In the genomic region with DNA sequence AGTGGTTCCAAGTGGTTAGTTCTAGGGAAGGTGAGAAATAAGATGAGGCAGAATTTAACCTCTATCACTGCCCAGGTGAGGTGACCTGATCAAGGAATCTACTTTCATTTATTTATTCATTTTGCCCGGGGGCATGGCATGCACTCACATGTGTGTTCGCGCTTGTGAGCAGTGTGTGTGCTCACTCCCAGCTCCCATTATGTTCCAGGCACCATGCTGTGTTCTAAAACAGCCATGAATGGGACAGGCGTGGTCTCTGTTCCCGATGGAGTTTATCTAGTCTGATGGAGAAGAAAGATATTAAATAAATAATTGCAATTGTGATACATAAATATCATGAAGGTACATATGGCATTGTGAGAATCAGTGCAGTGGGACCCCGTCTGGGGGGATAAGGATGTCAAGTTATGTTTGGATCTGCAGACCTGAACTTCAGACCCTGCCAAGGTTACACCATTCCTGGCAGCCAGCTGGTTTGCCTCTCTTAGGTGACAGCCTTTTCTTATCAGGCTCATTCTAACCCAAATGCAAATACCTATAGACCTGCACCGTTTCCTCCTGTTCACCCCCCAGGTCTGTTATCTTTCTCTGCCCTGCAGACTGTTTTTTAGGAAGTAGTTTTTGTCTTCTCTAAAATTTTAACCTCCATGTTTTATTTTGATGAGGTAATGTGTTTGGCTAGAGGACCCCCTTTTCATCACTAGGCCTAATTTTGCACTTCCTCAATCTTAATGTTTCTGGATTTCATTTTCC, we compare ENCODE assay signal across 15 cellular contexts. TPM values are rescaled to one million over a fixed set of nuclear protein-coding genes. Genes with fewer than 3 reads are reported as not detected.
DNase-seq lines count a peak whose midpoint lies in the region; ATAC-seq and TF ChIP-seq lines count a peak whose summit lies in the region.
"Had no signal": no experiment of that assay in that cellular context is flagged by ENCODE, and none has a peak within 500 bp of the region (broad histone marks: within the 10 kb centered on the region; RNA-seq: fewer than 3 reads in every experiment).

No MANE protein-coding gene starts in this region.

- no peak overlapping the region for H3K27ac ChIP-seq in endodermal cell (ENCODE audit: low read depth, low read length)
- H3K27ac ChIP-seq: right atrium auricular region had no signal

- H3K27ac Mint-ChIP-seq in endodermal cell (peak overlapping the region; percentile 27), HFFc6 (no peak overlapping the region), endothelial cell (ENCODE audit: unreplicated experiment) (no peak overlapping the region)
- peak overlapping the region; percentile 69 for H3K27ac Mint-ChIP-seq in stimulated activated memory B cell treated with anti-CD40 and anti-IgM and Interleukin-4, amounts not matched to agents 10 μg/mL and 1 μg/mL and 100 μg/mL, for 72 hours

- peak overlapping the region; percentile 12 for H3K4me3 Mint-ChIP-seq in endodermal cell
- H3K4me3 Mint-ChIP-seq in stimulated activated memory B cell treated with anti-CD40 and anti-IgM and Interleukin-4, amounts not matched to agents 10 μg/mL and 1 μg/mL and 100 μg/mL, for 72 hours = no peak overlapping the region
- H3K4me3 Mint-ChIP-seq in HFFc6 = no peak overlapping the region
- H3K4me3 Mint-ChIP-seq in endothelial cell (ENCODE audit: unreplicated experiment) = no peak overlapping the region

- H3K27me3 ChIP-seq in endodermal cell (ENCODE audit: control insufficient read depth, insufficient read depth, low read length, poor library complexity, severe bottlenecking) = no peaks in the 10 kb centered on the region
- H3K27me3 ChIP-seq: right atrium auricular region, thyroid gland had no signal

- peaks cover 3% of the 10 kb centered on the region for H3K4me1 ChIP-seq in endodermal cell (ENCODE audit: control insufficient read depth, insufficient read depth, low read length)

- TF ChIP-seq CTCF in endodermal cell (conservative IDR thresholded peaks at IDR 0.05) (no peak), HFFc6 (IDR thresholded peaks at IDR 0.05) (no peak), endothelial cell (IDR thresholded peaks at IDR 0.05; ENCODE audit: unreplicated experiment) (no peak)

- H3K36me3 Mint-ChIP-seq in endodermal cell (ENCODE audit: low read depth) (peaks cover 37% of the 10 kb centered on the region), HFFc6 (ENCODE audit: low read depth) (peaks cover 21% of the 10 kb centered on the region), endothelial cell (ENCODE audit: low read depth, unreplicated experiment) (no peaks in the 10 kb centered on the region)
- peaks cover 41% of the 10 kb centered on the region for H3K36me3 Mint-ChIP-seq in stimulated activated memory B cell treated with anti-CD40 and anti-IgM and Interleukin-4, amounts not matched to agents 10 μg/mL and 1 μg/mL and 100 μg/mL, for 72 hours

- H3K9me3 Mint-ChIP-seq in endodermal cell = no peaks in the 10 kb centered on the region
- H3K9me3 Mint-ChIP-seq in stimulated activated memory B cell treated with anti-CD40 and anti-IgM and Interleukin-4, amounts not matched to agents 10 μg/mL and 1 μg/mL and 100 μg/mL, for 72 hours = no peaks in the 10 kb centered on the region
- no peaks in the 10 kb centered on the region for H3K9me3 Mint-ChIP-seq in HFFc6
- H3K9me3 Mint-ChIP-seq in endothelial cell (ENCODE audit: unreplicated experiment) = no peaks in the 10 kb centered on the region

- no peak for DNase-seq in Right ventricle myocardium inferior (ENCODE audit: missing footprints)
- DNase-seq in cardiac septum (ENCODE audit: low spot score) = no peak
- DNase-seq in NCI-H146 (lab: John Stamatoyannopoulos, UW) = peak; percentile 91
- peak; percentile 57 for DNase-seq in endodermal cell
- DNase-seq in activated CD4-positive, CD25-positive, alpha-beta regulatory T cell treated with anti-CD3 and anti-CD28 coated beads, Interleukin-2, amount 50 U/mL, for 72 hours = no peak
- DNase-seq in HFFc6 = no peak
- no peak for DNase-seq in endothelial cell (ENCODE audit: low spot score)
- DNase-seq: activated CD8-positive, alpha-beta memory T cell treated with anti-CD3 and anti-CD28 coated beads for 24 hours; amniotic stem cell; C1 segment of cervical spinal cord; H7; thyroid gland had no signal

- H3K4me3 ChIP-seq in endodermal cell (ENCODE audit: low read length) = peak overlapping the region; percentile 61
- H3K4me3 ChIP-seq: right atrium auricular region, thyroid gland had no signal

- intact Hi-C loops in Right ventricle myocardium inferior (cut with DNase I) (no loop called here), cardiac septum (cut with DNase I) (no loop called here)

- peaks cover 59% of the 10 kb centered on the region for H3K36me3 ChIP-seq in endodermal cell (ENCODE audit: control insufficient read depth, insufficient read depth, low read length)
- H3K36me3 ChIP-seq: thyroid gland had no signal

- ATAC-seq in Right ventricle myocardium inferior = peak; percentile 23
- ATAC-seq in stimulated activated memory B cell treated with anti-CD40 and anti-IgM and Interleukin-4, amounts not matched to agents 10 μg/mL and 1 μg/mL and 100 μg/mL, for 72 hours = no peak
- ATAC-seq: SK-N-SH treated with all-trans-retinoic acid at 6 μM for 48 hours had no signal

- H3K9me3 ChIP-seq in endodermal cell (ENCODE audit: control insufficient read depth, low read length) = no peaks in the 10 kb centered on the region
- H3K9me3 ChIP-seq: right atrium auricular region, thyroid gland had no signal

- whole genome bisulfite sequencing in endodermal cell (ENCODE audit: insufficient coverage in 1 of 2, insufficient read length in 1 of 2), 2 experiments = 63 to 90% methylated on average over 5 to 7 of the region's 7 CpGs

- H3K4me1 Mint-ChIP-seq in endodermal cell = peaks cover 14% of the 10 kb centered on the region
- peaks cover 72% of the 10 kb centered on the region for H3K4me1 Mint-ChIP-seq in stimulated activated memory B cell treated with anti-CD40 and anti-IgM and Interleukin-4, amounts not matched to agents 10 μg/mL and 1 μg/mL and 100 μg/mL, for 72 hours
- peaks cover 43% of the 10 kb centered on the region for H3K4me1 Mint-ChIP-seq in HFFc6 (ENCODE audit: low read depth)
- peaks cover 11% of the 10 kb centered on the region for H3K4me1 Mint-ChIP-seq in endothelial cell (ENCODE audit: unreplicated experiment)

- no peak overlapping the region for H3K9ac ChIP-seq in endodermal cell (ENCODE audit: extremely low read depth, low read length, poor library complexity, severe bottlenecking)

- H3K27me3 Mint-ChIP-seq in endodermal cell (ENCODE audit: insufficient read depth) = no peaks in the 10 kb centered on the region
- no peaks in the 10 kb centered on the region for H3K27me3 Mint-ChIP-seq in stimulated activated memory B cell treated with anti-CD40 and anti-IgM and Interleukin-4, amounts not matched to agents 10 μg/mL and 1 μg/mL and 100 μg/mL, for 72 hours
- no peaks in the 10 kb centered on the region for H3K27me3 Mint-ChIP-seq in HFFc6 (ENCODE audit: insufficient read depth)
- peaks cover 3% of the 10 kb centered on the region for H3K27me3 Mint-ChIP-seq in endothelial cell (ENCODE audit: unreplicated experiment)

RNA-seq across cellular contexts. Expression of a gene that starts 11.7 kb away (rescaled TPM):
- total RNA-seq in Right ventricle myocardium inferior = 65.5 TPM
- total RNA-seq in cardiac septum = 53.2 TPM
- total RNA-seq in endodermal cell = 100 to 1,000 TPM; 123 to 131 TPM
- polyA plus RNA-seq in endodermal cell (2013, experiment 1 of 2) = 125 TPM
- 110 TPM for polyA plus RNA-seq in endodermal cell (2013, experiment 2 of 2)
- 100 to 1,000 TPM; 135 to 151 (median 140) TPM for total RNA-seq in HFFc6 (2021; fragmentation: NEBNext Ultra II Directional; extraction: Animal tissue kit (Norgen Biotek cat#: 25700))
- 120 TPM for total RNA-seq in endothelial cell (ENCODE audit: unreplicated experiment)

RNA-seq across cellular contexts. Expression of a gene that starts 50.3 kb away (rescaled TPM):
- total RNA-seq in Right ventricle myocardium inferior (24.8 TPM), cardiac septum (27.9 TPM), endodermal cell (10 to 100 TPM; 33.6 to 38.2 TPM), endothelial cell (ENCODE audit: unreplicated experiment) (39.4 TPM)
- 39.0 TPM for polyA plus RNA-seq in endodermal cell (2013, experiment 1 of 2)
- 37.6 TPM for polyA plus RNA-seq in endodermal cell (2013, experiment 2 of 2)
- 10 to 100 TPM; 28.3 to 38.0 (median 30.1) TPM for total RNA-seq in HFFc6 (2021; fragmentation: NEBNext Ultra II Directional; extraction: Animal tissue kit (Norgen Biotek cat#: 25700))

Comparison
In these comparisons a context has a peak if more than half of its experiments do, and no peak if none do; other contexts are left out.
1. DNase-seq: peak in NCI-H146 (single experiment) and endodermal cell (single experiment); none in Right ventricle myocardium inferior (single experiment), cardiac septum (single experiment), activated CD4-positive, CD25-positive, alpha-beta regulatory T cell treated with anti-CD3 and anti-CD28 coated beads, Interleukin-2, amount 50 U/mL, for 72 hours (single experiment), HFFc6 (single experiment) and endothelial cell (single experiment).
2. H3K27ac Mint-ChIP-seq: peak in endodermal cell (single experiment) and stimulated activated memory B cell treated with anti-CD40 and anti-IgM and Interleukin-4, amounts not matched to agents 10 μg/mL and 1 μg/mL and 100 μg/mL, for 72 hours (single experiment); none in HFFc6 (single experiment) and endothelial cell (single experiment).